Comparison of ENCODE assay signal across 1 cellular context in genomic region chr12:57386187-57386720, GRCh38.
TF ChIP-seq lines count a peak whose summit lies in the region.

No MANE protein-coding gene starts in this region.

TF ChIP-seq in WTC11, 78 proteins besides CTCF, POLR2A, EP300 and RAD21:
- TF ChIP-seq FOXJ3 (CRISPR knock-in tag; IDR thresholded peaks at IDR 0.05; ENCODE audit: borderline replicate concordance) (no peak), CREM (CRISPR knock-in tag; IDR thresholded peaks at IDR 0.05) (no peak), TEAD1 (CRISPR knock-in tag; IDR thresholded peaks at IDR 0.05) (no peak), NFE2L1 (CRISPR knock-in tag; IDR thresholded peaks at IDR 0.05) (no peak), SMAD3 (CRISPR knock-in tag; IDR thresholded peaks at IDR 0.05; ENCODE audit: borderline replicate concordance) (no peak), TP53 (CRISPR knock-in tag; IDR thresholded peaks at IDR 0.05) (no peak), NR1H2 (CRISPR knock-in tag; IDR thresholded peaks at IDR 0.05) (no peak), ZBTB43 (CRISPR knock-in tag; IDR thresholded peaks at IDR 0.05) (no peak), TEAD4 (CRISPR knock-in tag; IDR thresholded peaks at IDR 0.05) (no peak), NR3C1 (CRISPR knock-in tag; conservative IDR thresholded peaks at IDR 0.05; ENCODE audit: low read depth) (no peak), OVOL2 (CRISPR knock-in tag; IDR thresholded peaks at IDR 0.05; ENCODE audit: borderline replicate concordance) (no peak), GABPB1 (CRISPR knock-in tag; IDR thresholded peaks at IDR 0.05) (no peak), ZNF317 (CRISPR knock-in tag; IDR thresholded peaks at IDR 0.05; ENCODE audit: borderline replicate concordance, low read depth) (no peak)
- TF ChIP-seq, protein P1, sequence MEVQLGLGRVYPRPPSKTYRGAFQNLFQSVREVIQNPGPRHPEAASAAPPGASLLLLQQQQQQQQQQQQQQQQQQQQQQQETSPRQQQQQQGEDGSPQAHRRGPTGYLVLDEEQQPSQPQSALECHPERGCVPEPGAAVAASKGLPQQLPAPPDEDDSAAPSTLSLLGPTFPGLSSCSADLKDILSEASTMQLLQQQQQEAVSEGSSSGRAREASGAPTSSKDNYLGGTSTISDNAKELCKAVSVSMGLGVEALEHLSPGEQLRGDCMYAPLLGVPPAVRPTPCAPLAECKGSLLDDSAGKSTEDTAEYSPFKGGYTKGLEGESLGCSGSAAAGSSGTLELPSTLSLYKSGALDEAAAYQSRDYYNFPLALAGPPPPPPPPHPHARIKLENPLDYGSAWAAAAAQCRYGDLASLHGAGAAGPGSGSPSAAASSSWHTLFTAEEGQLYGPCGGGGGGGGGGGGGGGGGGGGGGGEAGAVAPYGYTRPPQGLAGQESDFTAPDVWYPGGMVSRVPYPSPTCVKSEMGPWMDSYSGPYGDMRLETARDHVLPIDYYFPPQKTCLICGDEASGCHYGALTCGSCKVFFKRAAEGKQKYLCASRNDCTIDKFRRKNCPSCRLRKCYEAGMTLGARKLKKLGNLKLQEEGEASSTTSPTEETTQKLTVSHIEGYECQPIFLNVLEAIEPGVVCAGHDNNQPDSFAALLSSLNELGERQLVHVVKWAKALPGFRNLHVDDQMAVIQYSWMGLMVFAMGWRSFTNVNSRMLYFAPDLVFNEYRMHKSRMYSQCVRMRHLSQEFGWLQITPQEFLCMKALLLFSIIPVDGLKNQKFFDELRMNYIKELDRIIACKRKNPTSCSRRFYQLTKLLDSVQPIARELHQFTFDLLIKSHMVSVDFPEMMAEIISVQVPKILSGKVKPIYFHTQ (CRISPR knock-in tag; IDR thresholded peaks at IDR 0.05): no peak
